In genomic region chr11:116507016-116507415, GRCh38 we compare ENCODE assay signal across 21 cellular contexts.
A peak's percentile ranks its signal among the peaks of the same experiment; 100 is the strongest.
DNase-seq lines count a peak whose midpoint lies in the region; ATAC-seq lines count a peak whose summit lies in the region.
"Had no signal": no experiment of that assay in that cellular context is flagged by ENCODE, and none has a peak within 500 bp of the region (broad histone marks: within the 10 kb centered on the region; RNA-seq: fewer than 3 reads in every experiment).

No MANE protein-coding gene starts in this region.

- no peak for ATAC-seq in GM21360 (IDR thresholded peaks at IDR 0.05; ENCODE audit: unreplicated experiment)
- ATAC-seq in HG02610 (IDR thresholded peaks at IDR 0.05; ENCODE audit: unreplicated experiment), result no peak
- ATAC-seq: A549 had no signal

- DNase-seq in activated CD8-positive, alpha-beta memory T cell treated with anti-CD3 and anti-CD28 coated beads for 24 hours, result peak; percentile 17
- DNase-seq in activated CD8-positive, alpha-beta memory T cell treated with anti-CD3 and anti-CD28 coated beads, Interleukin-2, amount 50 U/mL, for 48 hours, result no peak
- peak; percentile 79 for DNase-seq in mesenteric fat pad (ENCODE audit: low spot score)
- peak; percentile 35 for DNase-seq in ureter (ENCODE audit: low spot score)
- no peak for DNase-seq in NCI-H1436 (lab: John Stamatoyannopoulos, UW)
- DNase-seq: 8988T; ACHN; AML-193; BE2C; CD4-positive, alpha-beta T cell; CD8-positive, alpha-beta memory T cell; DMS 273 treated with DMSO at 0.1 percent for 48 hours; DMS79; EL; GF-D8; GM23248; H7; HCEC 1CT had no signal

Comparison
In these comparisons a context has a peak if more than half of its experiments do, and no peak if none do; other contexts are left out.
1. DNase-seq: peak in activated CD8-positive, alpha-beta memory T cell treated with anti-CD3 and anti-CD28 coated beads for 24 hours (single experiment), mesenteric fat pad (single experiment) and ureter (single experiment); none in activated CD8-positive, alpha-beta memory T cell treated with anti-CD3 and anti-CD28 coated beads, Interleukin-2, amount 50 U/mL, for 48 hours (single experiment) and NCI-H1436 (single experiment).